ENCODE assay signal across 8 cellular contexts in the genomic region with DNA sequence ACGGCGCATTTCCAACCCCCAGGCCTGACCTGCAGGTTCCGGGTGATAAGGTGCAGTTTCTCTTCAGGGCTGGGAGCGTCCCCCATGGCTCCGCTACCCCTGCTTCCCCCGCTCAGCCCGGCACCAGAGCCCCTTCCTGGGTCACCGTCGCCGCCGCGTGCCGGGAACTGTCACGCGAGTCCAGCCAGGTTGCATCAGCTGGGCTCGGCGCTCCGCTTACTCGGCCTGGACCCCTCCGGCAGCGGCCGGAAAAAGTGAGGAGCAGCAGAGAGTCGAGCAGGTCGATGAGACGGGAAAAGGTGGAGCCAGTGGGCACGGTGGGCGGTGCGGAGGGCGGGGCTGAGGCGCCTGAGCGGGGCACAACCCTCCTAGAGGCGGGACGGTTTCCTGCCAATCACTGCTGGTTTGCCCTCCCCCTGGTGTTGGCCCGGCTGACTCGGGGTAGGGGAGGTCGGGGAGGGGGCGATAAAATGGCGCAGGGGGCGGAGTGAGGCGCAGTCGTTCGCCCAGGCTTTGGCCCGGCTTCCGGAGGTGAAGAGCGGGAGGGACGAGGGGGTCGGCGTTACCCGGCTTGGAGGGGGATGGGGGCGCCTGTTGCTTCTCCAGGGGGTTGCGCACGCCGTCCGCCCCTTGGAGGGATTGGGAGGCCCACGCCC. TPM values are rescaled to one million over a fixed set of nuclear protein-coding genes. Genes with fewer than 3 reads are reported as not detected.
DNase-seq lines count a peak whose midpoint lies in the region; ATAC-seq and TF ChIP-seq lines count a peak whose summit lies in the region.

TSS of gene S100PBP (plus strand) at position 495 of the 656 bp plus-strand sequence. CDS start 8,447 bp downstream, outside the sequence.
TSS of gene YARS1 (minus strand) at position 200 of the 656 bp plus-strand sequence. CDS start at position 86, 114 bp downstream.

- H3K36me3 ChIP-seq in SU-DHL-6 (ENCODE audit: low read length) (peaks cover 6% of the 10 kb centered on the region; the same call in 1 of the 2 replicates), ovary (no peaks in the 10 kb centered on the region), thyroid gland (no peaks in the 10 kb centered on the region)

- peaks cover 27% of the 10 kb centered on the region for H3K36me3 Mint-ChIP-seq in activated naive CD8-positive, alpha-beta T cell treated with anti-CD3 and anti-CD28 coated beads, Interleukin-2, amount 10 ng/mL, durations not matched to agents 7 days and 5 days

- DNase-seq in NCI-H128 (lab: John Stamatoyannopoulos, UW; ENCODE audit: unreplicated experiment) (peak; percentile 99), head of caudate nucleus (peak; percentile 97 to 100 (median 100)), ovary (peak; percentile 99 to 100 (median 99)), thyroid gland (peak; percentile 99 to 100)
- DNase-seq in activated naive CD8-positive, alpha-beta T cell treated with anti-CD3 and anti-CD28 coated beads, Interleukin-2, amount 10 ng/mL, durations not matched to agents 7 days and 5 days: peak; percentile 100

- 0 to 2% (median 0%) methylated on average over 50 to 55 of the region's 55 CpGs for WGBS in ovary, 3 donors
- 0% methylated on average over 32 to 45 of the region's 55 CpGs for WGBS in thyroid gland, 2 donors

- POLR2A ChIA-PET in activated naive CD8-positive, alpha-beta T cell treated with anti-CD3 and anti-CD28 coated beads, Interleukin-2, amount 10 ng/mL, durations not matched to agents 7 days and 5 days (lab: Charles Lee): interaction anchor here (0.6 to 2.9 kb wide), 11 partner anchors 13 to 533 kb away, joined by 3 to 11 read pairs (median 4); partner anchors contain the start of genes RBBP4 and ZBTB8OS

- H3K4me1 ChIP-seq in ovary (ENCODE audit: insufficient read depth): peaks cover 12% of the 10 kb centered on the region
- peaks cover 25 to 41% of the 10 kb centered on the region in 2 donors for H3K4me1 ChIP-seq in thyroid gland

- H3K27me3 Mint-ChIP-seq in activated naive CD8-positive, alpha-beta T cell treated with anti-CD3 and anti-CD28 coated beads, Interleukin-2, amount 10 ng/mL, durations not matched to agents 7 days and 5 days: no peaks in the 10 kb centered on the region

- H3K4me2 ChIP-seq in SU-DHL-6 (ENCODE audit: low read depth, low read length, poor library complexity, severe bottlenecking): peak within 1 kb of the TSS; percentile 93

- H3K4me3 ChIP-seq in SU-DHL-6 (ENCODE audit: insufficient read depth, low read length, poor library complexity, severe bottlenecking) (peak within 1 kb of the TSS; percentile 82), ovary (peak within 1 kb of the TSS; percentile 95), thyroid gland (replicated peaks in 1 of 3) (peak within 1 kb of the TSS; percentile 65 to 92 (median 70))

- TF ChIP-seq POLR2A in GM10847 (IDR thresholded peaks at IDR 0.05; ENCODE audit: extremely low read depth, insufficient read length) (peak; percentile 55), ovary (IDR thresholded peaks at IDR 0.05) (peak; percentile 59), thyroid gland (IDR thresholded peaks at IDR 0.05) (peak; percentile 42 to 70)

- H3K9me3 Mint-ChIP-seq in activated naive CD8-positive, alpha-beta T cell treated with anti-CD3 and anti-CD28 coated beads, Interleukin-2, amount 10 ng/mL, durations not matched to agents 7 days and 5 days: no peaks in the 10 kb centered on the region

- H3K27ac ChIP-seq in SU-DHL-6 (ENCODE audit: low read depth, low read length) (peak within 1 kb of the TSS; percentile 85), ovary (peak within 1 kb of the TSS; percentile 86 to 89), thyroid gland (peak within 1 kb of the TSS; percentile 86 to 95 (median 91))

- peaks cover 6% of the 10 kb centered on the region; the same call in 1 of the 2 replicates for H4K20me1 ChIP-seq in SU-DHL-6 (ENCODE audit: low read depth, low read length)

- H3K9me3 ChIP-seq in SU-DHL-6 (ENCODE audit: insufficient read depth, low read length): no peaks in the 10 kb centered on the region
- no peaks in the 10 kb centered on the region for H3K9me3 ChIP-seq in ovary
- no peaks in the 10 kb centered on the region for H3K9me3 ChIP-seq in thyroid gland

- no peaks in the 10 kb centered on the region for H3K9me2 ChIP-seq in SU-DHL-6 (replicated peaks; ENCODE audit: insufficient read depth, low read length)

- H3K27ac Mint-ChIP-seq in activated naive CD8-positive, alpha-beta T cell treated with anti-CD3 and anti-CD28 coated beads, Interleukin-2, amount 10 ng/mL, durations not matched to agents 7 days and 5 days: peak within 1 kb of the TSS; percentile 88

- peaks cover 40% of the 10 kb centered on the region for H3K4me1 Mint-ChIP-seq in activated naive CD8-positive, alpha-beta T cell treated with anti-CD3 and anti-CD28 coated beads, Interleukin-2, amount 10 ng/mL, durations not matched to agents 7 days and 5 days

- peaks cover 17% of the 10 kb centered on the region for H3F3A ChIP-seq in SU-DHL-6 (ENCODE audit: insufficient read depth)

- TF ChIP-seq CTCF in SU-DHL-6 (IDR thresholded peaks at IDR 0.05; ENCODE audit: insufficient read depth, low read length, poor library complexity, severe bottlenecking): no peak
- peak in 1 of 3 donors; percentile 33 for TF ChIP-seq CTCF in ovary (IDR thresholded peaks at IDR 0.05)
- peak in 2 of 6 experiments; percentile 19 to 32 for TF ChIP-seq CTCF in thyroid gland (IDR thresholded peaks at IDR 0.05)

- H3K79me2 ChIP-seq in SU-DHL-6 (ENCODE audit: insufficient read depth, low read length): peaks cover 54% of the 10 kb centered on the region

- peak; percentile 87 for ATAC-seq in HG02678 (IDR thresholded peaks at IDR 0.05; ENCODE audit: unreplicated experiment)
- ATAC-seq in activated naive CD8-positive, alpha-beta T cell treated with anti-CD3 and anti-CD28 coated beads, Interleukin-2, amount 10 ng/mL, durations not matched to agents 7 days and 5 days (ENCODE audit: low read depth): peak; percentile 89

- peak within 1 kb of the TSS; percentile 54 for H2AFZ ChIP-seq in SU-DHL-6 (ENCODE audit: low read depth, low read length, severe bottlenecking)

- no peaks in the 10 kb centered on the region for H3K27me3 ChIP-seq in SU-DHL-6 (ENCODE audit: low read length)
- H3K27me3 ChIP-seq in ovary: no peaks in the 10 kb centered on the region
- no peaks in the 10 kb centered on the region for H3K27me3 ChIP-seq in thyroid gland

- intact Hi-C loops in head of caudate nucleus (cut with DNase I) (loop anchor here (5.0 kb wide), 1 partner anchor 55 kb away; the partner anchor contains the start of gene FNDC5), ovary (cut with DNase I) (no loop called here), thyroid gland (cut with DNase I) (no loop called here)

- H3K4me3 Mint-ChIP-seq in activated naive CD8-positive, alpha-beta T cell treated with anti-CD3 and anti-CD28 coated beads, Interleukin-2, amount 10 ng/mL, durations not matched to agents 7 days and 5 days: peak within 1 kb of the TSS; percentile 97

- peak within 1 kb of the TSS; percentile 90 for H3K9ac ChIP-seq in SU-DHL-6 (ENCODE audit: low read length)

- no peak for TF ChIP-seq EP300 in ovary (IDR thresholded peaks at IDR 0.05)

RNA-seq across cellular contexts. Expression of gene S100PBP, which starts in this region (rescaled TPM):
- total RNA-seq in activated naive CD8-positive, alpha-beta T cell treated with anti-CD3 and anti-CD28 coated beads, Interleukin-2, amount 10 ng/mL, durations not matched to agents 7 days and 5 days: 10 to 100 TPM; 75.8 to 78.5 TPM
- 10 to 100 TPM; 24.8 to 64.2 (median 42.6) TPM for total RNA-seq in ovary
- 10 to 100 TPM; 18.1 to 47.0 TPM for polyA plus RNA-seq in ovary
- total RNA-seq in thyroid gland: 10 to 100 TPM; 27.3 to 41.9 (median 34.7) TPM

RNA-seq across cellular contexts. Expression of gene YARS1, which starts in this region (rescaled TPM):
- total RNA-seq in activated naive CD8-positive, alpha-beta T cell treated with anti-CD3 and anti-CD28 coated beads, Interleukin-2, amount 10 ng/mL, durations not matched to agents 7 days and 5 days: 100 to 1,000 TPM; 180 to 181 TPM
- total RNA-seq in ovary (100 to 1,000 TPM in 1 of 7 donors, 10 to 100 TPM in 6; 19.8 to 272 (median 46.2) TPM), thyroid gland (10 to 100 TPM; 42.8 to 76.0 (median 50.3) TPM)
- polyA plus RNA-seq in ovary: 10 to 100 TPM; 23.6 to 95.2 TPM

Comparison
In these comparisons a context has a peak if more than half of its experiments do, and no peak if none do; other contexts are left out.
1. Peak in every context shown above with its lines: DNase-seq, ATAC-seq, H3K4me3 ChIP-seq and H3K27ac ChIP-seq.